Comparison of ENCODE assay signal across 22 cellular contexts in genomic region chr2:199997296-199997695, GRCh38.
"Had no signal": no experiment of that assay in that cellular context is flagged by ENCODE, and none has a peak within 500 bp of the region (broad histone marks: within the 10 kb centered on the region; RNA-seq: fewer than 3 reads in every experiment).

No MANE protein-coding gene starts in this region.

- H3K9me3 ChIP-seq: esophagus squamous epithelium, neutrophil, pancreas, spleen, thoracic aorta, tibial nerve, upper lobe of right lung, uterus had no signal

- H3K27ac ChIP-seq: coronary artery, esophagus squamous epithelium, neutrophil, pancreas, skin epidermis, spleen, thoracic aorta, tibial nerve, upper lobe of right lung, uterus had no signal

- ATAC-seq: natural killer cell treated with Interleukin-12 subunit alpha and Interleukin-12 subunit beta and Interleukin-15 and Interleukin-18, amount 100 ng/mL, for 72 hours; pancreas; sciatic nerve; stimulated activated naive B cell treated with anti-CD40 and anti-IgM and Interleukin-4, amounts not matched to agents 10 μg/mL and 1 μg/mL and 100 μg/mL, for 72 hours; upper lobe of right lung had no signal

- H3K4me3 ChIP-seq: coronary artery, esophagus squamous epithelium, lung, pancreas, skin epidermis, spleen, thoracic aorta, tibial nerve, upper lobe of right lung, uterus had no signal

- H3K4me1 ChIP-seq: esophagus squamous epithelium, pancreas, spleen, tibial nerve, upper lobe of right lung, uterus had no signal

- H3K36me3 ChIP-seq: esophagus squamous epithelium, neutrophil, pancreas, spleen, thoracic aorta, tibial nerve, upper lobe of right lung, uterus had no signal

- H3K27me3 ChIP-seq: esophagus squamous epithelium, neutrophil, pancreas, spleen, tibial nerve, upper lobe of right lung, uterus had no signal

- DNase-seq: central memory CD4-positive, alpha-beta T cell; dermis blood vessel endothelial cell; effector memory CD4-positive, alpha-beta T cell; esophagus squamous epithelium; foreskin melanocyte; head of caudate nucleus; hippocampal formation; left cardiac atrium; naive B cell; pancreas; spleen; stimulated activated naive B cell treated with anti-CD40 and anti-IgM and Interleukin-4, amounts not matched to agents 10 μg/mL and 1 μg/mL and 100 μg/mL, for 72 hours; upper lobe of right lung; uterus had no signal
